Comparison of ENCODE assay signal across 8 cellular contexts in the genomic region with DNA sequence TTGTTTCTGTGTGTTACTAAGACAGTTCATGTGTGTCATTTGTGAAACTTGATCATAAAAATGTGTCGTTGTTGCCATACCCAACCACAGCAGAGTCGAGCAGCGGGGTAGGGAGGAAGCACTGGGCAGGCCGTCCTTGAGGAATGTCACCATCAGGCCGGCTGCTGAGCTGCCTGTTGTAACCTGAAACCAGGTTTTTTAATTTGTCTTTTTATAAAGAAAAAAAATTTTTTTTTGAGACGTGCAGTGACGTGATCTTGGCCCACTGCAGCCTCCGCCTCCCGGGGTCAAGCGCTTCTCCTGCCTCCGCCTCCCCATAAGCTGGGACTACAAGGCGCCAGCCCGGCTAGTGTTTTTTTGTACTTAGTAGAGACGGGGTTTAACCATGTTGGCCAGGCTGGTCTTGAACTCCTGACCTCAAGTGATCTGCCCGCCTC. TPM values are rescaled to one million over a fixed set of nuclear protein-coding genes. Genes with fewer than 3 reads are reported as not detected.
A peak's percentile ranks its signal among the peaks of the same experiment; 100 is the strongest.
DNase-seq lines count a peak whose midpoint lies in the region; ATAC-seq and TF ChIP-seq lines count a peak whose summit lies in the region.

No MANE protein-coding gene starts in this region.

- WGBS in sigmoid colon, 2 donors = 6 to 23% methylated on average over 15 of the region's 15 CpGs

- H3K4me3 ChIP-seq in GM08714 (ENCODE audit: low read length) (peak overlapping the region; percentile 97), sigmoid colon (peak overlapping the region; percentile 79 to 96 (median 90))

- H3K4me3 Mint-ChIP-seq in activated T-helper 1 cell treated with anti-CD3 and anti-CD28 coated beads, Interleukin-12 subunit alpha, Interleukin-12 subunit beta, Interleukin-2, Interleukin-4 antibody, amounts not matched to agents 30 ng/mL and 10 ng/mL and 1 ng/mL, durations not matched to agents 14 hours and 24 hours and 36 hours = peak overlapping the region; percentile 93

- H3K9me3 Mint-ChIP-seq in activated T-helper 1 cell treated with anti-CD3 and anti-CD28 coated beads, Interleukin-12 subunit alpha, Interleukin-12 subunit beta, Interleukin-2, Interleukin-4 antibody, amounts not matched to agents 30 ng/mL and 10 ng/mL and 1 ng/mL, durations not matched to agents 14 hours and 24 hours and 36 hours = no peaks in the 10 kb centered on the region

- peaks cover 0 to 7% (median 0%) of the 10 kb centered on the region in 4 donors for H3K36me3 ChIP-seq in sigmoid colon

- peaks cover 29% of the 10 kb centered on the region for H3K4me1 Mint-ChIP-seq in activated T-helper 1 cell treated with anti-CD3 and anti-CD28 coated beads, Interleukin-12 subunit alpha, Interleukin-12 subunit beta, Interleukin-2, Interleukin-4 antibody, amounts not matched to agents 30 ng/mL and 10 ng/mL and 1 ng/mL, durations not matched to agents 14 hours and 24 hours and 36 hours (ENCODE audit: low read depth)

- peak; percentile 16 for DNase-seq in A172 (ENCODE audit: low spot score)
- DNase-seq in activated T-helper 1 cell treated with anti-CD3 and anti-CD28 coated beads, Interleukin-12 subunit alpha, Interleukin-12 subunit beta, Interleukin-2, Interleukin-4 antibody, amounts not matched to agents 30 ng/mL and 10 ng/mL and 1 ng/mL, durations not matched to agents 14 hours and 24 hours and 36 hours (ENCODE audit: low spot score) = no peak
- DNase-seq in left ventricle myocardium superior = peak; percentile 42
- peak; percentile 77 for DNase-seq in sigmoid colon
- no peak for DNase-seq in NCI-H2081 treated with DMSO at 0.1 percent for 48 hours (lab: John Stamatoyannopoulos, UW)

- no peak for TF ChIP-seq CTCF in sigmoid colon (IDR thresholded peaks at IDR 0.05)

- H3K9me3 ChIP-seq in sigmoid colon = no peaks in the 10 kb centered on the region

- peak; percentile 3 for ATAC-seq in HG03175 (IDR thresholded peaks at IDR 0.05; ENCODE audit: unreplicated experiment)
- peak; percentile 57 for ATAC-seq in left ventricle myocardium superior
- no peak for ATAC-seq in HG03521 (IDR thresholded peaks at IDR 0.05; ENCODE audit: unreplicated experiment)

- no peaks in the 10 kb centered on the region for H3K27me3 ChIP-seq in sigmoid colon

- H3K4me1 ChIP-seq in sigmoid colon = peaks cover 3 to 24% (median 22%) of the 10 kb centered on the region in 4 donors

- peak overlapping the region; percentile 91 to 98 (median 96) for H3K27ac ChIP-seq in sigmoid colon

- no peak for TF ChIP-seq EP300 in sigmoid colon (IDR thresholded peaks at IDR 0.05)

- intact Hi-C loops in activated T-helper 1 cell treated with anti-CD3 and anti-CD28 coated beads, Interleukin-12 subunit alpha, Interleukin-12 subunit beta, Interleukin-2, Interleukin-4 antibody, amounts not matched to agents 30 ng/mL and 10 ng/mL and 1 ng/mL, durations not matched to agents 14 hours and 24 hours and 36 hours (cut with micrococcal nuclease) = loop anchor here (1.0 to 10.0 kb wide), 8 partner anchors 26 to 582 kb away; partner anchors contain the start of genes ADNP2, CTDP1, KCNG2 and RBFA
- intact Hi-C loops in left ventricle myocardium superior (cut with micrococcal nuclease) (no loop called here), sigmoid colon (cut with DNase I) (loop anchor here (1.0 to 5.0 kb wide), 4 partner anchors 21 to 118 kb away; partner anchors contain the start of gene ADNP2)

- peaks cover 17% of the 10 kb centered on the region for H3K36me3 Mint-ChIP-seq in activated T-helper 1 cell treated with anti-CD3 and anti-CD28 coated beads, Interleukin-12 subunit alpha, Interleukin-12 subunit beta, Interleukin-2, Interleukin-4 antibody, amounts not matched to agents 30 ng/mL and 10 ng/mL and 1 ng/mL, durations not matched to agents 14 hours and 24 hours and 36 hours (ENCODE audit: low read depth)

- H3K27ac Mint-ChIP-seq in activated T-helper 1 cell treated with anti-CD3 and anti-CD28 coated beads, Interleukin-12 subunit alpha, Interleukin-12 subunit beta, Interleukin-2, Interleukin-4 antibody, amounts not matched to agents 30 ng/mL and 10 ng/mL and 1 ng/mL, durations not matched to agents 14 hours and 24 hours and 36 hours = peak overlapping the region; percentile 97

- TF ChIP-seq POLR2A in sigmoid colon (IDR thresholded peaks at IDR 0.05) = no peak

- peaks cover 5% of the 10 kb centered on the region for H3K27me3 Mint-ChIP-seq in activated T-helper 1 cell treated with anti-CD3 and anti-CD28 coated beads, Interleukin-12 subunit alpha, Interleukin-12 subunit beta, Interleukin-2, Interleukin-4 antibody, amounts not matched to agents 30 ng/mL and 10 ng/mL and 1 ng/mL, durations not matched to agents 14 hours and 24 hours and 36 hours (ENCODE audit: insufficient read depth)

RNA-seq across cellular contexts. Expression of gene TXNL4A, which starts 0.6 kb away (rescaled TPM):
- 67.4 and 86.6 TPM in 2 replicates for total RNA-seq in A172 (2014; rRNA removed; shearing (Covaris generic))
- total RNA-seq in activated T-helper 1 cell treated with anti-CD3 and anti-CD28 coated beads, Interleukin-12 subunit alpha, Interleukin-12 subunit beta, Interleukin-2, Interleukin-4 antibody, amounts not matched to agents 30 ng/mL and 10 ng/mL and 1 ng/mL, durations not matched to agents 14 hours and 24 hours and 36 hours = 190 and 198 TPM in 2 replicates
- total RNA-seq in left ventricle myocardium superior (91.0 TPM), sigmoid colon (10 to 100 TPM; 16.9 to 32.9 (median 27.1) TPM)
- polyA plus RNA-seq in sigmoid colon = 10 to 100 TPM; 72.9 to 85.3 (median 85.3) TPM

RNA-seq across cellular contexts. Expression of gene HSBP1L1, which starts 24.5 kb away (rescaled TPM):
- 5.8 and 14.2 TPM in 2 replicates for total RNA-seq in A172 (2014; rRNA removed; shearing (Covaris generic))
- total RNA-seq in activated T-helper 1 cell treated with anti-CD3 and anti-CD28 coated beads, Interleukin-12 subunit alpha, Interleukin-12 subunit beta, Interleukin-2, Interleukin-4 antibody, amounts not matched to agents 30 ng/mL and 10 ng/mL and 1 ng/mL, durations not matched to agents 14 hours and 24 hours and 36 hours = 9.0 and 10.0 TPM in 2 replicates
- total RNA-seq in left ventricle myocardium superior (14.5 TPM), sigmoid colon (10 to 100 TPM; 15.8 to 21.0 (median 19.3) TPM)
- polyA plus RNA-seq in sigmoid colon = 10 to 100 TPM; 37.9 to 86.5 (median 51.1) TPM

RNA-seq across cellular contexts. Expression of gene SLC66A2, which starts 37.5 kb away (rescaled TPM):
- total RNA-seq in A172 (2014; rRNA removed; shearing (Covaris generic)) = 22.8 and 26.2 TPM in 2 replicates
- total RNA-seq in activated T-helper 1 cell treated with anti-CD3 and anti-CD28 coated beads, Interleukin-12 subunit alpha, Interleukin-12 subunit beta, Interleukin-2, Interleukin-4 antibody, amounts not matched to agents 30 ng/mL and 10 ng/mL and 1 ng/mL, durations not matched to agents 14 hours and 24 hours and 36 hours = 49.2 and 54.6 TPM in 2 replicates
- total RNA-seq in left ventricle myocardium superior (28.9 TPM), sigmoid colon (10 to 100 TPM; 27.3 to 33.2 (median 32.0) TPM)
- polyA plus RNA-seq in sigmoid colon = 10 to 100 TPM; 36.0 to 59.4 (median 49.2) TPM

RNA-seq across cellular contexts. Expression of gene RBFA, which starts 45.3 kb away (rescaled TPM):
- 23.8 and 29.7 TPM in 2 replicates for total RNA-seq in A172 (2014; rRNA removed; shearing (Covaris generic))
- total RNA-seq in activated T-helper 1 cell treated with anti-CD3 and anti-CD28 coated beads, Interleukin-12 subunit alpha, Interleukin-12 subunit beta, Interleukin-2, Interleukin-4 antibody, amounts not matched to agents 30 ng/mL and 10 ng/mL and 1 ng/mL, durations not matched to agents 14 hours and 24 hours and 36 hours = 48.5 and 50.3 TPM in 2 replicates
- total RNA-seq in left ventricle myocardium superior (23.4 TPM), sigmoid colon (10 to 100 TPM; 20.2 to 39.5 (median 28.4) TPM)
- polyA plus RNA-seq in sigmoid colon = 10 to 100 TPM in 2 of 3 donors, 1 to 10 TPM in 1; 9.0 to 21.5 (median 10.8) TPM

Comparison
In these comparisons a context has a peak if more than half of its experiments do, and no peak if none do; other contexts are left out.
1. DNase-seq: peak in A172 (single experiment), left ventricle myocardium superior (single experiment) and sigmoid colon (single experiment); none in activated T-helper 1 cell treated with anti-CD3 and anti-CD28 coated beads, Interleukin-12 subunit alpha, Interleukin-12 subunit beta, Interleukin-2, Interleukin-4 antibody, amounts not matched to agents 30 ng/mL and 10 ng/mL and 1 ng/mL, durations not matched to agents 14 hours and 24 hours and 36 hours (single experiment) and NCI-H2081 treated with DMSO at 0.1 percent for 48 hours (single experiment).